ENCODE assay signal across 1 cellular context in genomic region chr12:91511795-91512420, GRCh38.
TF ChIP-seq lines count a peak whose summit lies in the region.

No MANE protein-coding gene starts in this region.

TF ChIP-seq in H1, 55 proteins besides CTCF, POLR2A, EP300 and RAD21 (continued from another document):
- TF ChIP-seq CHD7 (IDR thresholded peaks at IDR 0.05; ENCODE audit: insufficient replicate concordance, low read length) (no peak), ZNF274 (IDR thresholded peaks at IDR 0.05; ENCODE audit: borderline replicate concordance, extremely low read depth, low read length) (no peak), USF2 (IDR thresholded peaks at IDR 0.05; ENCODE audit: low read length) (no peak), NANOG (IDR thresholded peaks at IDR 0.05; ENCODE audit: insufficient read depth, low read depth, low read length, poor library complexity, severe bottlenecking) (no peak), SRF (IDR thresholded peaks at IDR 0.05; ENCODE audit: low read depth, low read length) (no peak), JUN (IDR thresholded peaks at IDR 0.05; ENCODE audit: low read depth, low read length) (no peak), MAX (IDR thresholded peaks at IDR 0.05) (no peak), ATF2 (IDR thresholded peaks at IDR 0.05; ENCODE audit: low read length) (no peak), ATF3 (IDR thresholded peaks at IDR 0.05; ENCODE audit: insufficient read depth, low read depth, low read length) (no peak)
TF ChIP-seq in H1: peak in this region for 0.
